ENCODE assay signal across 8 cellular contexts in genomic region chr1:85276290-85277026, GRCh38. TPM values are rescaled to one million over a fixed set of nuclear protein-coding genes. Genes with fewer than 3 reads are reported as not detected.
A peak's percentile ranks its signal among the peaks of the same experiment; 100 is the strongest.
DNase-seq lines count a peak whose midpoint lies in the region; ATAC-seq and TF ChIP-seq lines count a peak whose summit lies in the region.

TSS of gene BCL10 (minus strand) at chr1:85276632. CDS start at chr1:85276352, 280 bp downstream.

- TF ChIP-seq CTCF in esophagus muscularis mucosa (IDR thresholded peaks at IDR 0.05): peak in 1 of 3 experiments; percentile 3

- H4K20me1 ChIP-seq in Karpas-422 (ENCODE audit: insufficient read depth, low read depth, low read length): 0 out of 2 replicates have a peak, but pooled peaks cover 5% of the 10 kb centered on the region

- ATAC-seq in GM21825 (IDR thresholded peaks at IDR 0.05; ENCODE audit: unreplicated experiment): peak; percentile 96

- no peaks in the 10 kb centered on the region for H3K9me3 ChIP-seq in Karpas-422 (ENCODE audit: low read length)
- H3K9me3 ChIP-seq in esophagus muscularis mucosa: no peaks in the 10 kb centered on the region
- no peaks in the 10 kb centered on the region for H3K9me3 ChIP-seq in muscle layer of duodenum (ENCODE audit: control insufficient read depth in 1 of 2, low read length in 2 of 2)

- TF ChIP-seq POLR2A in esophagus muscularis mucosa (IDR thresholded peaks at IDR 0.05; ENCODE audit: low read depth): peak; percentile 88

- H3K27me3 ChIP-seq in Karpas-422 (ENCODE audit: low read length) (no peaks in the 10 kb centered on the region), esophagus muscularis mucosa (no peaks in the 10 kb centered on the region), muscle layer of duodenum (ENCODE audit: low read depth, low read length) (no peaks in the 10 kb centered on the region)

- no peaks in the 10 kb centered on the region for H3K9me2 ChIP-seq in Karpas-422 (replicated peaks; ENCODE audit: insufficient read depth, low read length)

- no peak for TF ChIP-seq EP300 in esophagus muscularis mucosa (IDR thresholded peaks at IDR 0.05)

- H3K36me3 ChIP-seq in Karpas-422 (ENCODE audit: insufficient read depth, low read length) (peaks cover 10% of the 10 kb centered on the region; the same call in 1 of the 2 replicates), esophagus muscularis mucosa (peaks cover 0 to 8% (median 0%) of the 10 kb centered on the region in 4 donors), muscle layer of duodenum (ENCODE audit: control insufficient read depth in 1 of 2, insufficient read depth in 2 of 2, low read length in 2 of 2) (peaks cover 0 to 9% of the 10 kb centered on the region in 2 donors)

- 0% methylated on average over 4 of the region's 72 CpGs for WGBS in esophagus muscularis mucosa

- peak within 1 kb of the TSS; percentile 88 for H3K9ac ChIP-seq in Karpas-422 (ENCODE audit: low read length)

- peak within 1 kb of the TSS; percentile 65; the same call in 1 of the 2 replicates for H2AFZ ChIP-seq in Karpas-422 (ENCODE audit: low read length)

- H3K79me2 ChIP-seq in Karpas-422 (ENCODE audit: low read length): peaks cover 47% of the 10 kb centered on the region

- DNase-seq in DMS79 treated with DMSO at 0.1 percent for 48 hours (lab: John Stamatoyannopoulos, UW) (peak; percentile 97), Karpas-422 (peak; percentile 99), RKO (ENCODE audit: low spot score) (peak; percentile 100), activated T-helper 1 cell treated with Interleukin-2 at 50 U/mL for 16 hours (ENCODE audit: low read depth) (peak; percentile 96), esophagus muscularis mucosa (ENCODE audit: extremely low spot score) (peak; percentile 99)
- DNase-seq in stimulated activated CD8-positive, alpha-beta memory T cell treated with anti-CD3 and anti-CD28 coated beads, Interleukin-7, amount 100 ng/mL, for 4 hours (ENCODE audit: low read depth in 2 of 2): peak; percentile 95 to 97

- H3K4me2 ChIP-seq in Karpas-422 (ENCODE audit: low read depth, low read length, poor library complexity, severe bottlenecking): peak within 1 kb of the TSS; percentile 89

- H3K27ac ChIP-seq in Karpas-422 (ENCODE audit: low read length): peak within 1 kb of the TSS; percentile 50
- peak within 1 kb of the TSS; percentile 93 to 98 (median 96) for H3K27ac ChIP-seq in esophagus muscularis mucosa (replicated peaks in 1 of 4)
- peak within 1 kb of the TSS; percentile 98 for H3K27ac ChIP-seq in muscle layer of duodenum (ENCODE audit: low read length)

- H3K4me1 ChIP-seq in Karpas-422 (ENCODE audit: low read length) (peaks cover 29% of the 10 kb centered on the region), esophagus muscularis mucosa (peaks cover 24 to 55% (median 36%) of the 10 kb centered on the region in 4 donors), muscle layer of duodenum (ENCODE audit: control insufficient read depth in 1 of 2, insufficient read depth in 2 of 2, low read length in 2 of 2) (peaks cover 14 to 24% of the 10 kb centered on the region in 2 donors)

- intact Hi-C loops in esophagus muscularis mucosa (cut with DNase I): no loop called here

- H3K4me3 ChIP-seq in Karpas-422 (ENCODE audit: low read length) (peak within 1 kb of the TSS; percentile 91), esophagus muscularis mucosa (peak within 1 kb of the TSS; percentile 86 to 96 (median 89)), muscle layer of duodenum (ENCODE audit: low read depth in 1 of 2, low read length in 2 of 2) (peak within 1 kb of the TSS; percentile 93 to 98)

RNA-seq across cellular contexts. Expression of gene BCL10, which starts in this region (rescaled TPM):
- total RNA-seq in Karpas-422 (2014; rRNA removed; shearing (Covaris generic); ENCODE audit: low replicate concordance): 16.5 and 32.2 TPM in 2 replicates
- total RNA-seq in esophagus muscularis mucosa: 10 to 100 TPM in 2 of 4 donors, 1 to 10 TPM in 2; 8.7 to 15.1 (median 10.8) TPM

Comparison
In these comparisons a context has a peak if more than half of its experiments do, and no peak if none do; other contexts are left out.
1. Peak in every context shown above with its lines: DNase-seq, ATAC-seq, H3K4me3 ChIP-seq and H3K27ac ChIP-seq.